Comparison of ENCODE assay signal across 8 cellular contexts in the genomic region with DNA sequence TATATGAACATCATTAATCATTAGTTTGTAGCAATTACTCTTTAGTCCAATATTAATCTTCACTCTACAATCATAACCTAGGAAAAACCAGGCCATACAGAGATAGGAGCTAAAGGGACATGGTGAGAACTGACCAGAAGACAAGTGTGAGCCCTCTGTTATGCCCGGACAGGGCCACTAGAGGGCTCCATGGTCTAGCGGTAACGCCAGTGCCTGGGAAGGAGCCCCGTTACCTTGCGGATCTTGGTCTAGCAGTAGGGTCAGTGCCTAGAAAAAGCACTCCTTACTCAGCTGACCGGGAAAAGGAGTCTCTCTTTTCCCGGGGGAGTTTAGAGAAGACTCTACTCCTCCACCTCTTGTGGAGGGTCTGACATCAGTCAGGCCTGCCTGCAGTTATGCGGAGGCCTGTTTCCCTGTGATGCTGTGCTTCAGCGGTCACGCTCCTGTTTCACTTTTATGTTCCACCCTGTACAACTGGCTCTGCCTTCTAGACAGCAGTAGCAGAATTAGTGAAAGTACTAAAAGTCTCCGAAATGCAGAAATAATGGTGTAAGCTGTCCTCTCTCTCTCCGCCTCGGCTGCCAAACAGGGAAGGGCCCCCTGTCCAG. TPM values are rescaled to one million over a fixed set of nuclear protein-coding genes. Genes with fewer than 3 reads are reported as not detected.
A peak's percentile ranks its signal among the peaks of the same experiment; 100 is the strongest.
DNase-seq lines count a peak whose midpoint lies in the region; ATAC-seq and TF ChIP-seq lines count a peak whose summit lies in the region.

No MANE protein-coding gene starts in this region.

- CTCF ChIA-PET in activated CD4-positive, alpha-beta T cell treated with anti-CD3 and anti-CD28 coated beads for 36 hours (lab: Charles Lee): interaction anchor here (0.6 to 1.2 kb wide), 7 partner anchors 9 to 593 kb away, joined by 3 to 5 read pairs (median 4); a partner anchor contains a TSS

- peaks cover 0 to 2% (median 0%) of the 10 kb centered on the region in 4 donors for H3K27me3 ChIP-seq in liver (ENCODE audit: control insufficient read depth in 4 of 4, insufficient read depth in 4 of 4, low read length in 3 of 4)

- H3K4me3 ChIP-seq in liver (ENCODE audit: low read depth in 1 of 3, low read length in 3 of 3): peak overlapping the region in 1 of 3 donors; percentile 43

- no peak overlapping the region for H3K27ac Mint-ChIP-seq in activated CD4-positive, alpha-beta T cell treated with anti-CD3 and anti-CD28 coated beads for 36 hours
- H3K27ac Mint-ChIP-seq in chondrocyte (ENCODE audit: unreplicated experiment): no peak overlapping the region

- H3K27ac ChIP-seq in liver (ENCODE audit: low read depth in 1 of 2, low read length in 2 of 2): no peak overlapping the region

- no peaks in the 10 kb centered on the region for H3K36me3 ChIP-seq in liver (ENCODE audit: control insufficient read depth in 4 of 4, insufficient read depth in 3 of 4, low read depth in 1 of 4, low read length in 3 of 4)

- TF ChIP-seq RAD21 in liver (IDR thresholded peaks at IDR 0.05): peak; percentile 88

- no peaks in the 10 kb centered on the region for H3K4me1 Mint-ChIP-seq in activated CD4-positive, alpha-beta T cell treated with anti-CD3 and anti-CD28 coated beads for 36 hours
- peaks cover 6% of the 10 kb centered on the region for H3K4me1 Mint-ChIP-seq in chondrocyte (ENCODE audit: low read depth)

- ATAC-seq in Right ventricle myocardium superior (ENCODE audit: poor library complexity) (peak; percentile 70), Right ventricle myocardium inferior (no peak), HG02884 (IDR thresholded peaks at IDR 0.05; ENCODE audit: unreplicated experiment) (no peak)
- peak; percentile 75 for ATAC-seq in activated CD4-positive, alpha-beta T cell treated with anti-CD3 and anti-CD28 coated beads for 36 hours

- intact Hi-C loops in Right ventricle myocardium superior (cut with DNase I): loop anchor here (10.0 kb wide), 1 partner anchor 589 kb away; no protein-coding TSS in a partner anchor
- intact Hi-C loops in Right ventricle myocardium inferior (cut with DNase I): loop anchor here (5.0 kb wide), 1 partner anchor 587 kb away; no protein-coding TSS in a partner anchor
- intact Hi-C loops in activated CD4-positive, alpha-beta T cell treated with anti-CD3 and anti-CD28 coated beads for 36 hours (cut with DNase I, micrococcal nuclease): loop anchor here (1.0 to 10.0 kb wide), 8 partner anchors 68 to 797 kb away; a partner anchor contains a TSS

- peak; percentile 82 for DNase-seq in Right ventricle myocardium superior
- DNase-seq in Right ventricle myocardium inferior (ENCODE audit: missing footprints): no peak
- DNase-seq in NCI-H2227 treated with DMSO at 0.1 percent for 48 hours (lab: John Stamatoyannopoulos, UW): peak; percentile 19
- DNase-seq in activated CD4-positive, alpha-beta T cell treated with anti-CD3 and anti-CD28 coated beads for 36 hours: peak; percentile 79
- no peak for DNase-seq in chondrocyte (ENCODE audit: low spot score)
- peak; percentile 69 for DNase-seq in stimulated activated CD4-positive, alpha-beta T cell treated with anti-CD3 and anti-CD28 coated beads, Interleukin-4, amount 100 ng/mL, for 24 hours

- POLR2A ChIA-PET in activated CD4-positive, alpha-beta T cell treated with anti-CD3 and anti-CD28 coated beads for 36 hours (lab: Charles Lee): no interaction called here

- WGBS in liver: 31% methylated on average over 13 of the region's 13 CpGs

- H3K9me3 Mint-ChIP-seq in activated CD4-positive, alpha-beta T cell treated with anti-CD3 and anti-CD28 coated beads for 36 hours (ENCODE audit: low read depth): no peaks in the 10 kb centered on the region
- no peaks in the 10 kb centered on the region for H3K9me3 Mint-ChIP-seq in chondrocyte (ENCODE audit: low read depth)

- peaks cover 9% of the 10 kb centered on the region for H3K27me3 Mint-ChIP-seq in activated CD4-positive, alpha-beta T cell treated with anti-CD3 and anti-CD28 coated beads for 36 hours
- H3K27me3 Mint-ChIP-seq in chondrocyte (ENCODE audit: low read depth): no peaks in the 10 kb centered on the region

- no peaks in the 10 kb centered on the region for H3K9me3 ChIP-seq in liver (ENCODE audit: control insufficient read depth in 4 of 4, low read length in 3 of 4)

- H3K4me1 ChIP-seq in liver (ENCODE audit: control insufficient read depth in 4 of 4, insufficient read depth in 4 of 4, low read length in 3 of 4): peaks cover 0 to 3% (median 0%) of the 10 kb centered on the region in 4 donors

- H3K4me3 Mint-ChIP-seq in activated CD4-positive, alpha-beta T cell treated with anti-CD3 and anti-CD28 coated beads for 36 hours: no peak overlapping the region
- peak overlapping the region; percentile 59 for H3K4me3 Mint-ChIP-seq in chondrocyte (ENCODE audit: unreplicated experiment)

- no peak overlapping the region for H3K9ac ChIP-seq in liver (ENCODE audit: low read depth in 1 of 2, low read length in 2 of 2)

- no peaks in the 10 kb centered on the region for H3K36me3 Mint-ChIP-seq in activated CD4-positive, alpha-beta T cell treated with anti-CD3 and anti-CD28 coated beads for 36 hours (ENCODE audit: low read depth)
- no peaks in the 10 kb centered on the region for H3K36me3 Mint-ChIP-seq in chondrocyte (ENCODE audit: low read depth)

- TF ChIP-seq CTCF in chondrocyte (IDR thresholded peaks at IDR 0.05) (peak; percentile 95), liver (IDR thresholded peaks at IDR 0.05; ENCODE audit: low read depth, low read length, missing input control) (peak; percentile 77)

TF ChIP-seq in liver, 16 proteins besides CTCF, POLR2A, EP300 and RAD21:
- TF ChIP-seq, protein P1, sequence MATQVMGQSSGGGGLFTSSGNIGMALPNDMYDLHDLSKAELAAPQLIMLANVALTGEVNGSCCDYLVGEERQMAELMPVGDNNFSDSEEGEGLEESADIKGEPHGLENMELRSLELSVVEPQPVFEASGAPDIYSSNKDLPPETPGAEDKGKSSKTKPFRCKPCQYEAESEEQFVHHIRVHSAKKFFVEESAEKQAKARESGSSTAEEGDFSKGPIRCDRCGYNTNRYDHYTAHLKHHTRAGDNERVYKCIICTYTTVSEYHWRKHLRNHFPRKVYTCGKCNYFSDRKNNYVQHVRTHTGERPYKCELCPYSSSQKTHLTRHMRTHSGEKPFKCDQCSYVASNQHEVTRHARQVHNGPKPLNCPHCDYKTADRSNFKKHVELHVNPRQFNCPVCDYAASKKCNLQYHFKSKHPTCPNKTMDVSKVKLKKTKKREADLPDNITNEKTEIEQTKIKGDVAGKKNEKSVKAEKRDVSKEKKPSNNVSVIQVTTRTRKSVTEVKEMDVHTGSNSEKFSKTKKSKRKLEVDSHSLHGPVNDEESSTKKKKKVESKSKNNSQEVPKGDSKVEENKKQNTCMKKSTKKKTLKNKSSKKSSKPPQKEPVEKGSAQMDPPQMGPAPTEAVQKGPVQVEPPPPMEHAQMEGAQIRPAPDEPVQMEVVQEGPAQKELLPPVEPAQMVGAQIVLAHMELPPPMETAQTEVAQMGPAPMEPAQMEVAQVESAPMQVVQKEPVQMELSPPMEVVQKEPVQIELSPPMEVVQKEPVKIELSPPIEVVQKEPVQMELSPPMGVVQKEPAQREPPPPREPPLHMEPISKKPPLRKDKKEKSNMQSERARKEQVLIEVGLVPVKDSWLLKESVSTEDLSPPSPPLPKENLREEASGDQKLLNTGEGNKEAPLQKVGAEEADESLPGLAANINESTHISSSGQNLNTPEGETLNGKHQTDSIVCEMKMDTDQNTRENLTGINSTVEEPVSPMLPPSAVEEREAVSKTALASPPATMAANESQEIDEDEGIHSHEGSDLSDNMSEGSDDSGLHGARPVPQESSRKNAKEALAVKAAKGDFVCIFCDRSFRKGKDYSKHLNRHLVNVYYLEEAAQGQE (IDR thresholded peaks at IDR 0.05): no peak
- TF ChIP-seq NR2F2 (IDR thresholded peaks at IDR 0.05) (no peak), HNF4G (IDR thresholded peaks at IDR 0.05) (no peak), EGR1 (IDR thresholded peaks at IDR 0.05; ENCODE audit: low read depth in 2 of 2) (no peak), RXRA (IDR thresholded peaks at IDR 0.05) (no peak)

RNA-seq across cellular contexts. Expression of a gene that starts 13.8 kb away (rescaled TPM):
- total RNA-seq in Right ventricle myocardium superior: not detected
- total RNA-seq in Right ventricle myocardium inferior: not detected
- total RNA-seq in activated CD4-positive, alpha-beta T cell treated with anti-CD3 and anti-CD28 coated beads for 36 hours: not detected
- not detected in 3 replicates for total RNA-seq in chondrocyte
- total RNA-seq in liver: not detected
- polyA plus RNA-seq in liver: not detected

RNA-seq across cellular contexts. Expression of a gene that starts 26.8 kb away (rescaled TPM):
- total RNA-seq in Right ventricle myocardium superior: 0.22 TPM
- total RNA-seq in Right ventricle myocardium inferior: 0.08 TPM
- under 1 TPM; 0.05 to 0.09 TPM for total RNA-seq in activated CD4-positive, alpha-beta T cell treated with anti-CD3 and anti-CD28 coated beads for 36 hours
- total RNA-seq in chondrocyte: 0.33 to 0.70 TPM (median 0.60 TPM) in 3 replicates
- total RNA-seq in liver: not detected
- polyA plus RNA-seq in liver: under 1 TPM; 0.06 to 0.18 TPM

RNA-seq across cellular contexts. Expression of a gene that starts 45.1 kb away (rescaled TPM):
- total RNA-seq in Right ventricle myocardium superior (not detected), Right ventricle myocardium inferior (not detected), chondrocyte (not detected in 3 replicates), liver (not detected)
- not detected for total RNA-seq in activated CD4-positive, alpha-beta T cell treated with anti-CD3 and anti-CD28 coated beads for 36 hours
- polyA plus RNA-seq in liver: not detected

Comparison
In these comparisons a context has a peak if more than half of its experiments do, and no peak if none do; other contexts are left out.
1. ATAC-seq: peak in Right ventricle myocardium superior (single experiment) and activated CD4-positive, alpha-beta T cell treated with anti-CD3 and anti-CD28 coated beads for 36 hours (single experiment); none in Right ventricle myocardium inferior (single experiment) and HG02884 (single experiment).
2. DNase-seq: peak in Right ventricle myocardium superior (single experiment), NCI-H2227 treated with DMSO at 0.1 percent for 48 hours (single experiment), activated CD4-positive, alpha-beta T cell treated with anti-CD3 and anti-CD28 coated beads for 36 hours (single experiment) and stimulated activated CD4-positive, alpha-beta T cell treated with anti-CD3 and anti-CD28 coated beads, Interleukin-4, amount 100 ng/mL, for 24 hours (single experiment); none in Right ventricle myocardium inferior (single experiment) and chondrocyte (single experiment).